ENCODE assay signal across 11 cellular contexts in genomic region chr1:31170486-31170735, GRCh38.
DNase-seq lines count a peak whose midpoint lies in the region; ATAC-seq and TF ChIP-seq lines count a peak whose summit lies in the region.
"Had no signal": no experiment of that assay in that cellular context is flagged by ENCODE, and none has a peak within 500 bp of the region (broad histone marks: within the 10 kb centered on the region; RNA-seq: fewer than 3 reads in every experiment).

No MANE protein-coding gene starts in this region.

- H3K4me1 Mint-ChIP-seq in stimulated activated naive CD8-positive, alpha-beta T cell treated with anti-CD3 and anti-CD28 coated beads, Interleukin-15, Interleukin-2, amounts not matched to agents 100 ng/mL and 50 ng/mL, for 24 hours (ENCODE audit: low read depth) = peaks cover 7% of the 10 kb centered on the region
- H3K4me1 Mint-ChIP-seq: activated B cell treated with CpG ODN at 0.5 μM for 24 hours had no signal

- H3K4me1 ChIP-seq in colonic mucosa = no peaks in the 10 kb centered on the region
- peaks cover 8% of the 10 kb centered on the region for H3K4me1 ChIP-seq in osteoblast (ENCODE audit: insufficient read depth, low read length)

- H3K36me3 ChIP-seq in colonic mucosa (no peaks in the 10 kb centered on the region), osteoblast (ENCODE audit: insufficient read depth, low read length) (no peaks in the 10 kb centered on the region)

- no peaks in the 10 kb centered on the region for H3K9me3 Mint-ChIP-seq in stimulated activated naive CD8-positive, alpha-beta T cell treated with anti-CD3 and anti-CD28 coated beads, Interleukin-15, Interleukin-2, amounts not matched to agents 100 ng/mL and 50 ng/mL, for 24 hours
- H3K9me3 Mint-ChIP-seq: activated B cell treated with CpG ODN at 0.5 μM for 24 hours had no signal

- H3K27me3 ChIP-seq in colonic mucosa (no peaks in the 10 kb centered on the region), osteoblast (ENCODE audit: insufficient read depth, low read length) (no peaks in the 10 kb centered on the region)

- no peak overlapping the region for H3K4me2 ChIP-seq in osteoblast (ENCODE audit: insufficient read depth, low read length)

- H3K27ac ChIP-seq in colonic mucosa (peak overlapping the region; percentile 55), osteoblast (ENCODE audit: low read depth, low read length) (peak overlapping the region; percentile 79)

- peak overlapping the region; percentile 78 for H2AFZ ChIP-seq in osteoblast (ENCODE audit: low read length)

- H3K27me3 Mint-ChIP-seq in stimulated activated naive CD8-positive, alpha-beta T cell treated with anti-CD3 and anti-CD28 coated beads, Interleukin-15, Interleukin-2, amounts not matched to agents 100 ng/mL and 50 ng/mL, for 24 hours = peaks cover 5% of the 10 kb centered on the region

- no peaks in the 10 kb centered on the region for H3K79me2 ChIP-seq in osteoblast (ENCODE audit: insufficient read depth, low read length)

- peak overlapping the region; percentile 67 for H3K27ac Mint-ChIP-seq in stimulated activated naive CD8-positive, alpha-beta T cell treated with anti-CD3 and anti-CD28 coated beads, Interleukin-15, Interleukin-2, amounts not matched to agents 100 ng/mL and 50 ng/mL, for 24 hours
- H3K27ac Mint-ChIP-seq: activated B cell treated with CpG ODN at 0.5 μM for 24 hours had no signal

- no peaks in the 10 kb centered on the region for H3K36me3 Mint-ChIP-seq in stimulated activated naive CD8-positive, alpha-beta T cell treated with anti-CD3 and anti-CD28 coated beads, Interleukin-15, Interleukin-2, amounts not matched to agents 100 ng/mL and 50 ng/mL, for 24 hours (ENCODE audit: low read depth)
- H3K36me3 Mint-ChIP-seq: CD4-positive, alpha-beta memory T cell had no signal

- intact Hi-C loops in colonic mucosa (cut with DNase I) = no loop called here

- TF ChIP-seq CTCF in colonic mucosa (IDR thresholded peaks at IDR 0.05) = no peak
- TF ChIP-seq CTCF in osteoblast (IDR thresholded peaks at IDR 0.05; ENCODE audit: extremely low read depth, low read depth, low read length) = no peak

- no peak overlapping the region for H3K9ac ChIP-seq in colonic mucosa (ENCODE audit: low read depth in 2 of 2, low read length in 2 of 2)

- no peak for ATAC-seq in stimulated activated naive CD8-positive, alpha-beta T cell treated with anti-CD3 and anti-CD28 coated beads, Interleukin-15, Interleukin-2, amounts not matched to agents 100 U/mL and 50 U/mL, for 24 hours
- no peak for ATAC-seq in HG03175 (IDR thresholded peaks at IDR 0.05; ENCODE audit: unreplicated experiment)

- no peaks in the 10 kb centered on the region for H3K9me3 ChIP-seq in colonic mucosa
- no peaks in the 10 kb centered on the region for H3K9me3 ChIP-seq in osteoblast (ENCODE audit: low read depth, low read length)

- no peak overlapping the region for H3K4me3 Mint-ChIP-seq in stimulated activated naive CD8-positive, alpha-beta T cell treated with anti-CD3 and anti-CD28 coated beads, Interleukin-15, Interleukin-2, amounts not matched to agents 100 ng/mL and 50 ng/mL, for 24 hours
- H3K4me3 Mint-ChIP-seq: activated B cell treated with CpG ODN at 0.5 μM for 24 hours; CD4-positive, alpha-beta memory T cell had no signal

- H4K20me1 ChIP-seq in osteoblast (ENCODE audit: insufficient read depth, low read length) = no peaks in the 10 kb centered on the region

- DNase-seq in stimulated activated naive CD8-positive, alpha-beta T cell treated with anti-CD3 and anti-CD28 coated beads, Interleukin-15, Interleukin-2, amounts not matched to agents 100 U/mL and 50 U/mL, for 24 hours = no peak
- no peak for DNase-seq in colonic mucosa
- DNase-seq in osteoblast (ENCODE audit: insufficient read length, low spot score, missing footprints) = no peak
- no peak for DNase-seq in foreskin melanocyte
- DNase-seq in NK-92 (lab: John Stamatoyannopoulos, UW; ENCODE audit: unreplicated experiment) = no peak
- DNase-seq in T1000 (lab: John Stamatoyannopoulos, UW) = no peak
- DNase-seq: activated B cell treated with CpG ODN at 0.5 μM for 24 hours; CD4-positive, alpha-beta memory T cell had no signal

- H3K4me3 ChIP-seq in colonic mucosa (no peak overlapping the region), osteoblast (ENCODE audit: insufficient read depth, low read length) (no peak overlapping the region)
- H3K4me3 ChIP-seq: lung had no signal
